Comparison of ENCODE assay signal across 10 cellular contexts in genomic region chr5:158287643-158288228, GRCh38.
DNase-seq lines count a peak whose midpoint lies in the region; ATAC-seq and TF ChIP-seq lines count a peak whose summit lies in the region.
"Had no signal": no experiment of that assay in that cellular context is flagged by ENCODE, and none has a peak within 500 bp of the region (broad histone marks: within the 10 kb centered on the region; RNA-seq: fewer than 3 reads in every experiment).

No MANE protein-coding gene starts in this region.

- no peaks in the 10 kb centered on the region for H3K36me3 ChIP-seq in OCI-LY7 (ENCODE audit: insufficient read depth, low read length)
- no peaks in the 10 kb centered on the region for H3K36me3 ChIP-seq in sigmoid colon
- H3K36me3 ChIP-seq: neutrophil had no signal

- CTCF ChIA-PET in OCI-LY7 (lab: Charles Lee; ENCODE audit: unreplicated experiment) = no interaction called here

- 0 out of 2 replicates have a peak overlapping the region, but pooled peaks have one; percentile 15 for H2AFZ ChIP-seq in OCI-LY7 (ENCODE audit: low read length)

- DNase-seq in GM04503 (ENCODE audit: low read depth) (peak; percentile 10), OCI-LY7 (ENCODE audit: low spot score) (no peak), fibroblast of pulmonary artery (ENCODE audit: low read depth) (peak; percentile 38), sigmoid colon (peak; percentile 79), dedifferentiated amniotic fluid mesenchymal stem cell (ENCODE audit: extremely low spot score) (no peak)
- DNase-seq: NCI-H2107 had no signal

- ATAC-seq in GM18868 (IDR thresholded peaks at IDR 0.05; ENCODE audit: unreplicated experiment) = no peak
- ATAC-seq in HG03342 (IDR thresholded peaks at IDR 0.05; ENCODE audit: unreplicated experiment) = no peak
- no peak for ATAC-seq in GM18520 (IDR thresholded peaks at IDR 0.05; ENCODE audit: unreplicated experiment)

- H3K9me3 ChIP-seq in OCI-LY7 (ENCODE audit: low read length) (peaks cover under 1% of the 10 kb centered on the region; the same call in 1 of the 2 replicates), sigmoid colon (no peaks in the 10 kb centered on the region)
- H3K9me3 ChIP-seq: neutrophil had no signal

- TF ChIP-seq POLR2A in sigmoid colon (IDR thresholded peaks at IDR 0.05) = no peak

- H4K20me1 ChIP-seq in OCI-LY7 (ENCODE audit: insufficient read depth, low read length) = no peaks in the 10 kb centered on the region

- H3K9me2 ChIP-seq in OCI-LY7 (ENCODE audit: insufficient read depth, low read length) = no peaks in the 10 kb centered on the region

- H3K4me3 ChIP-seq in OCI-LY7 (ENCODE audit: low read depth, low read length, poor library complexity, severe bottlenecking) (no peak overlapping the region), fibroblast of pulmonary artery (replicated peaks; ENCODE audit: low read depth, low read length) (no peak overlapping the region), sigmoid colon (no peak overlapping the region)

- peaks cover 23% of the 10 kb centered on the region for H3K4me1 ChIP-seq in OCI-LY7 (ENCODE audit: insufficient read depth, low read length, poor library complexity, severe bottlenecking)
- peaks cover 0 to 17% (median 12%) of the 10 kb centered on the region in 4 donors for H3K4me1 ChIP-seq in sigmoid colon

- H3K27ac ChIP-seq in OCI-LY7 (ENCODE audit: low read depth, low read length, poor library complexity, severe bottlenecking) (no peak overlapping the region), sigmoid colon (peak overlapping the region in 3 of 4 donors; percentile 6 to 37 (median 15))
- H3K27ac ChIP-seq: neutrophil had no signal

- no peaks in the 10 kb centered on the region for H3K79me2 ChIP-seq in OCI-LY7 (ENCODE audit: insufficient read depth, low read depth, low read length)

- intact Hi-C loops in OCI-LY7 (cut with micrococcal nuclease; ENCODE audit: unreplicated experiment) (loop anchor here (10.0 kb wide), 1 partner anchor 467 kb away; no protein-coding TSS in a partner anchor), sigmoid colon (cut with DNase I) (no loop called here)

- H3K27me3 ChIP-seq in sigmoid colon = no peaks in the 10 kb centered on the region
- H3K27me3 ChIP-seq: neutrophil had no signal

- WGBS in sigmoid colon, 2 donors = 11 to 45% methylated on average over 11 of the region's 11 CpGs

- POLR2A ChIA-PET in OCI-LY7 (lab: Charles Lee) = interaction anchor here (0.6 to 0.9 kb wide), 4 partner anchors 44 to 218 kb away, joined by 3 to 4 read pairs (median 3); no protein-coding TSS in a partner anchor

- TF ChIP-seq CTCF in OCI-LY7 (conservative IDR thresholded peaks at IDR 0.05; ENCODE audit: low read length) = no peak
- TF ChIP-seq CTCF in fibroblast of pulmonary artery (IDR thresholded peaks at IDR 0.05; ENCODE audit: low read length, missing control alignments) = no peak
- no peak for TF ChIP-seq CTCF in sigmoid colon (IDR thresholded peaks at IDR 0.05)

- BruUV-seq in OCI-LY7 (replicated peaks; lab: Mats Ljungman, UMichigan) = no TSS peak

- TF ChIP-seq EP300 in sigmoid colon (IDR thresholded peaks at IDR 0.05) = no peak

- H3K4me2 ChIP-seq in OCI-LY7 (ENCODE audit: low read length) = no peak overlapping the region

Comparison
In these comparisons a context has a peak if more than half of its experiments do, and no peak if none do; other contexts are left out.
1. DNase-seq: peak in GM04503 (single experiment), fibroblast of pulmonary artery (single experiment) and sigmoid colon (single experiment); none in OCI-LY7 (single experiment) and dedifferentiated amniotic fluid mesenchymal stem cell (single experiment).